Comparison of ENCODE assay signal across 1 cellular context in genomic region chr19:44303976-44304568, GRCh38.
TF ChIP-seq lines count a peak whose summit lies in the region.

No MANE protein-coding gene starts in this region.

TF ChIP-seq in IMR-90, 13 proteins besides CTCF, POLR2A, EP300 and RAD21 (continued from another document):
- TF ChIP-seq MAZ (IDR thresholded peaks at IDR 0.05; ENCODE audit: borderline replicate concordance, low read depth, low read length) (no peak), ELK1 (IDR thresholded peaks at IDR 0.05; ENCODE audit: borderline replicate concordance, low read depth, low read length) (no peak), CHD1 (IDR thresholded peaks at IDR 0.05; ENCODE audit: low read depth, low read length) (no peak)
